In the genomic region with DNA sequence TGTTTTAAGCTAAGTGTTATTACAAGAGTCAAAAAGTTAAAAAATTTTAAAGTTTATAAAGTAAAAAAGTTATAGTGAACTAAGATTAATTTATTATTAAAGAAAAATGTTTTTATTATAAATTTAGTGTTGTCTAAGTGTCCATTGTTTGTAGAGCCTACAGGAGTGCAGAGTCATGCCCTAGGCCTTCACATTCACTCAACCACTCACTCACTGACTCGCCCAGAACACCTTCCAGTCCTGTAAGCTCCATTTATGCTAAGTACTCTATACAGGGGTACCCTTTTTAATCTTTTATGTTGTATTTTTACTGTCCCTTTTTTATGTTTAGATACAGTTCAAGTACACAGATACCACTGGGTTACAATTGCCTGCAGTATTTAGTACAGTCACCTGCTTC, we compare ENCODE assay signal across 2 cellular contexts.
TF ChIP-seq lines count a peak whose summit lies in the region.

No MANE protein-coding gene starts in this region.

TF ChIP-seq in SK-N-SH treated with all-trans-retinoic acid at 6 μM for 48 hours, 23 proteins besides CTCF, POLR2A, EP300 and RAD21 (continued from another document):
- TF ChIP-seq, protein P1, sequence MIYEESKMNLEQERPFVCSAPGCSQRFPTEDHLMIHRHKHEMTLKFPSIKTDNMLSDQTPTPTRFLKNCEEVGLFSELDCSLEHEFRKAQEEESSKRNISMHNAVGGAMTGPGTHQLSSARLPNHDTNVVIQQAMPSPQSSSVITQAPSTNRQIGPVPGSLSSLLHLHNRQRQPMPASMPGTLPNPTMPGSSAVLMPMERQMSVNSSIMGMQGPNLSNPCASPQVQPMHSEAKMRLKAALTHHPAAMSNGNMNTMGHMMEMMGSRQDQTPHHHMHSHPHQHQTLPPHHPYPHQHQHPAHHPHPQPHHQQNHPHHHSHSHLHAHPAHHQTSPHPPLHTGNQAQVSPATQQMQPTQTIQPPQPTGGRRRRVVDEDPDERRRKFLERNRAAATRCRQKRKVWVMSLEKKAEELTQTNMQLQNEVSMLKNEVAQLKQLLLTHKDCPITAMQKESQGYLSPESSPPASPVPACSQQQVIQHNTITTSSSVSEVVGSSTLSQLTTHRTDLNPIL (CRISPR knock-in tag; IDR thresholded peaks at IDR 0.05; ENCODE audit: low read depth) = no peak
- TF ChIP-seq CSDC2 (CRISPR knock-in tag; IDR thresholded peaks at IDR 0.05) (no peak), SNAI2 (CRISPR knock-in tag; IDR thresholded peaks at IDR 0.05) (no peak), OSR1 (CRISPR knock-in tag; IDR thresholded peaks at IDR 0.05) (no peak), ZNF8 (CRISPR knock-in tag; IDR thresholded peaks at IDR 0.05) (no peak), ESRRG (CRISPR knock-in tag; IDR thresholded peaks at IDR 0.05) (no peak), GLIS3 (CRISPR knock-in tag; IDR thresholded peaks at IDR 0.05) (no peak), ZFP30 (CRISPR knock-in tag; IDR thresholded peaks at IDR 0.05) (no peak), ARNTL (CRISPR knock-in tag; IDR thresholded peaks at IDR 0.05; ENCODE audit: borderline replicate concordance, low read depth) (no peak)
- TF ChIP-seq, protein P2, sequence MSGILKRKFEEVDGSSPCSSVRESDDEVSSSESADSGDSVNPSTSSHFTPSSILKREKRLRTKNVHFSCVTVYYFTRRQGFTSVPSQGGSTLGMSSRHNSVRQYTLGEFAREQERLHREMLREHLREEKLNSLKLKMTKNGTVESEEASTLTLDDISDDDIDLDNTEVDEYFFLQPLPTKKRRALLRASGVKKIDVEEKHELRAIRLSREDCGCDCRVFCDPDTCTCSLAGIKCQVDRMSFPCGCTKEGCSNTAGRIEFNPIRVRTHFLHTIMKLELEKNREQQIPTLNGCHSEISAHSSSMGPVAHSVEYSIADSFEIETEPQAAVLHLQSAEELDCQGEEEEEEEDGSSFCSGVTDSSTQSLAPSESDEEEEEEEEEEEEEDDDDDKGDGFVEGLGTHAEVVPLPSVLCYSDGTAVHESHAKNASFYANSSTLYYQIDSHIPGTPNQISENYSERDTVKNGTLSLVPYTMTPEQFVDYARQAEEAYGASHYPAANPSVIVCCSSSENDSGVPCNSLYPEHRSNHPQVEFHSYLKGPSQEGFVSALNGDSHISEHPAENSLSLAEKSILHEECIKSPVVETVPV (CRISPR knock-in tag; IDR thresholded peaks at IDR 0.05) = no peak

TF ChIP-seq in SK-N-SH, 30 proteins besides CTCF, POLR2A, EP300 and RAD21 (continued from another document):
- no peak for TF ChIP-seq EZH2phosphoT487 (IDR thresholded peaks at IDR 0.05; ENCODE audit: borderline replicate concordance, low read depth)
- TF ChIP-seq, protein P3, sequence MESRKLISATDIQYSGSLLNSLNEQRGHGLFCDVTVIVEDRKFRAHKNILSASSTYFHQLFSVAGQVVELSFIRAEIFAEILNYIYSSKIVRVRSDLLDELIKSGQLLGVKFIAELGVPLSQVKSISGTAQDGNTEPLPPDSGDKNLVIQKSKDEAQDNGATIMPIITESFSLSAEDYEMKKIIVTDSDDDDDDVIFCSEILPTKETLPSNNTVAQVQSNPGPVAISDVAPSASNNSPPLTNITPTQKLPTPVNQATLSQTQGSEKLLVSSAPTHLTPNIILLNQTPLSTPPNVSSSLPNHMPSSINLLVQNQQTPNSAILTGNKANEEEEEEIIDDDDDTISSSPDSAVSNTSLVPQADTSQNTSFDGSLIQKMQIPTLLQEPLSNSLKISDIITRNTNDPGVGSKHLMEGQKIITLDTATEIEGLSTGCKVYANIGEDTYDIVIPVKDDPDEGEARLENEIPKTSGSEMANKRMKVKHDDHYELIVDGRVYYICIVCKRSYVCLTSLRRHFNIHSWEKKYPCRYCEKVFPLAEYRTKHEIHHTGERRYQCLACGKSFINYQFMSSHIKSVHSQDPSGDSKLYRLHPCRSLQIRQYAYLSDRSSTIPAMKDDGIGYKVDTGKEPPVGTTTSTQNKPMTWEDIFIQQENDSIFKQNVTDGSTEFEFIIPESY (IDR thresholded peaks at IDR 0.05; ENCODE audit: borderline replicate concordance, low read depth) = no peak
- TF ChIP-seq, protein P4, sequence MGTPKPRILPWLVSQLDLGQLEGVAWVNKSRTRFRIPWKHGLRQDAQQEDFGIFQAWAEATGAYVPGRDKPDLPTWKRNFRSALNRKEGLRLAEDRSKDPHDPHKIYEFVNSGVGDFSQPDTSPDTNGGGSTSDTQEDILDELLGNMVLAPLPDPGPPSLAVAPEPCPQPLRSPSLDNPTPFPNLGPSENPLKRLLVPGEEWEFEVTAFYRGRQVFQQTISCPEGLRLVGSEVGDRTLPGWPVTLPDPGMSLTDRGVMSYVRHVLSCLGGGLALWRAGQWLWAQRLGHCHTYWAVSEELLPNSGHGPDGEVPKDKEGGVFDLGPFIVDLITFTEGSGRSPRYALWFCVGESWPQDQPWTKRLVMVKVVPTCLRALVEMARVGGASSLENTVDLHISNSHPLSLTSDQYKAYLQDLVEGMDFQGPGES (IDR thresholded peaks at IDR 0.05; ENCODE audit: low read depth, low read length) = no peak
- no peak for TF ChIP-seq SIN3A (IDR thresholded peaks at IDR 0.05; ENCODE audit: borderline replicate concordance, low read depth, low read length)
- TF ChIP-seq NRF1 (IDR thresholded peaks at IDR 0.05; ENCODE audit: low read depth, low read length) = no peak
- no peak for TF ChIP-seq TEAD4 (IDR thresholded peaks at IDR 0.05; ENCODE audit: borderline replicate concordance, insufficient read depth)
- TF ChIP-seq TCF12 (IDR thresholded peaks at IDR 0.05) = no peak
- no peak for TF ChIP-seq RXRA (IDR thresholded peaks at IDR 0.05; ENCODE audit: borderline replicate concordance, low read depth)
- TF ChIP-seq, protein P5, sequence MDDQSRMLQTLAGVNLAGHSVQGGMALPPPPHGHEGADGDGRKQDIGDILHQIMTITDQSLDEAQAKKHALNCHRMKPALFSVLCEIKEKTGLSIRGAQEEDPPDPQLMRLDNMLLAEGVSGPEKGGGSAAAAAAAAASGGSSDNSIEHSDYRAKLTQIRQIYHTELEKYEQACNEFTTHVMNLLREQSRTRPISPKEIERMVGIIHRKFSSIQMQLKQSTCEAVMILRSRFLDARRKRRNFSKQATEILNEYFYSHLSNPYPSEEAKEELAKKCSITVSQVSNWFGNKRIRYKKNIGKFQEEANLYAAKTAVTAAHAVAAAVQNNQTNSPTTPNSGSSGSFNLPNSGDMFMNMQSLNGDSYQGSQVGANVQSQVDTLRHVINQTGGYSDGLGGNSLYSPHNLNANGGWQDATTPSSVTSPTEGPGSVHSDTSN (IDR thresholded peaks at IDR 0.05) = no peak
- no peak for TF ChIP-seq JUND (IDR thresholded peaks at IDR 0.05)
- no peak for TF ChIP-seq MXI1 (IDR thresholded peaks at IDR 0.05; ENCODE audit: low read depth, low read length)
- TF ChIP-seq CHD2 (IDR thresholded peaks at IDR 0.05; ENCODE audit: low read length, partially characterized antibody) = no peak
- TF ChIP-seq RFX5 (IDR thresholded peaks at IDR 0.05; ENCODE audit: low read length) = no peak
